ENCODE assay signal across 12 cellular contexts in genomic region chr9:133945314-133945975, GRCh38. TPM values are rescaled to one million over a fixed set of nuclear protein-coding genes. Genes with fewer than 3 reads are reported as not detected.
DNase-seq lines count a peak whose midpoint lies in the region; ATAC-seq and TF ChIP-seq lines count a peak whose summit lies in the region.
"Had no signal": no experiment of that assay in that cellular context is flagged by ENCODE, and none has a peak within 500 bp of the region (broad histone marks: within the 10 kb centered on the region; RNA-seq: fewer than 3 reads in every experiment).

No MANE protein-coding gene starts in this region.

- H3K36me3 ChIP-seq in OCI-LY3 (replicated peaks; ENCODE audit: low read depth, low read length): peaks cover 38% of the 10 kb centered on the region
- H3K36me3 ChIP-seq in trophoblast cell (ENCODE audit: control insufficient read depth in 1 of 2, insufficient read depth in 2 of 2, low read length in 2 of 2): peaks cover 38 to 42% of the 10 kb centered on the region in 2 experiments
- peaks cover 10% of the 10 kb centered on the region for H3K36me3 ChIP-seq in BE2C

- peak; percentile 42 for TF ChIP-seq POLR2A in GM18951 (IDR thresholded peaks at IDR 0.05; ENCODE audit: extremely low read depth, insufficient read depth, insufficient read length)

- peak; percentile 48 for ATAC-seq in HG02623 (IDR thresholded peaks at IDR 0.05; ENCODE audit: unreplicated experiment)

- no peak overlapping the region for H4K12ac ChIP-seq in trophoblast cell (ENCODE audit: low read depth, low read length)

- peak overlapping the region; percentile 93 for H3K27ac ChIP-seq in OCI-LY3 (ENCODE audit: low read length)
- H3K27ac ChIP-seq in trophoblast cell (ENCODE audit: low read depth, low read length): no peak overlapping the region
- H3K27ac ChIP-seq: VCaP had no signal

- peak overlapping the region; percentile 21 for H2BK5ac ChIP-seq in trophoblast cell (ENCODE audit: low read depth, low read length, poor library complexity)

- no CpG with 5 or more reads among the region's 13 CpGs for WGBS in trophoblast cell (ENCODE audit: extremely low coverage, insufficient coverage, insufficient read length)

- H3K79me2 ChIP-seq in OCI-LY3 (ENCODE audit: low read length) (peaks cover 91% of the 10 kb centered on the region), trophoblast cell (ENCODE audit: control insufficient read depth, insufficient read depth, low read length, poor library complexity) (peaks cover 60% of the 10 kb centered on the region)

- H2AFZ ChIP-seq in OCI-LY3 (ENCODE audit: low read depth, low read length) (no peak overlapping the region), trophoblast cell (ENCODE audit: insufficient read depth, low read length, poor library complexity) (peak overlapping the region; percentile 23)

- peak overlapping the region; percentile 76 for H3K18ac ChIP-seq in trophoblast cell (ENCODE audit: low read length)

- H4K8ac ChIP-seq in trophoblast cell (ENCODE audit: low read depth, low read length): no peak overlapping the region

- H3K79me1 ChIP-seq in trophoblast cell (ENCODE audit: low read length): peaks cover 13% of the 10 kb centered on the region

- peak overlapping the region; percentile 94 for H3K4ac ChIP-seq in trophoblast cell (ENCODE audit: low read depth, low read length)

- H3K4me1 ChIP-seq in OCI-LY3 (ENCODE audit: low read length) (peaks cover 66% of the 10 kb centered on the region), trophoblast cell (ENCODE audit: control insufficient read depth in 1 of 2, insufficient read depth in 2 of 2, low read length in 2 of 2) (peaks cover 34 to 55% of the 10 kb centered on the region in 2 experiments), BE2C (peaks cover 68% of the 10 kb centered on the region)

- H2BK120ac ChIP-seq in trophoblast cell (ENCODE audit: insufficient read depth, low read length, poor library complexity): no peak overlapping the region

- peak overlapping the region; percentile 91 for H3K9ac ChIP-seq in OCI-LY3 (ENCODE audit: low read length)
- H3K9ac ChIP-seq in trophoblast cell (ENCODE audit: low read length): no peak overlapping the region

- H3K27me3 ChIP-seq in OCI-LY3 (ENCODE audit: low read depth, low read length) (no peaks in the 10 kb centered on the region), trophoblast cell (ENCODE audit: insufficient read depth, low read length) (no peaks in the 10 kb centered on the region), BE2C (no peaks in the 10 kb centered on the region)

- no peak for DNase-seq in trophoblast cell
- no peak for DNase-seq in BE2C
- DNase-seq in midbrain (lab: John Stamatoyannopoulos, UW): no peak
- DNase-seq in activated naive CD4-positive, alpha-beta T cell treated with Interleukin-2 at 50 U/mL for 16 hours: no peak
- DNase-seq in activated CD4-positive, alpha-beta T cell treated with anti-CD3 and anti-CD28 coated beads, Interleukin-2, amount 50 U/mL, for 48 hours: no peak
- DNase-seq: central memory CD4-positive, alpha-beta T cell; NCI-H1417; stimulated activated CD4-positive, alpha-beta T cell treated with anti-CD3 and anti-CD28 coated beads, Interleukin-15, amount 100 ng/mL, for 24 hours had no signal

- H3K9me3 ChIP-seq in OCI-LY3 (ENCODE audit: insufficient read depth, low read length) (no peaks in the 10 kb centered on the region), trophoblast cell (ENCODE audit: insufficient read depth, low read depth, low read length) (no peaks in the 10 kb centered on the region), BE2C (no peaks in the 10 kb centered on the region)

- H4K91ac ChIP-seq in trophoblast cell (ENCODE audit: low read depth, low read length): peak overlapping the region; percentile 36

- peak overlapping the region; percentile 94 for H3K4me2 ChIP-seq in OCI-LY3 (ENCODE audit: low read length)
- no peak overlapping the region for H3K4me2 ChIP-seq in trophoblast cell (ENCODE audit: low read length)

- no peak for TF ChIP-seq CTCF in OCI-LY3 (IDR thresholded peaks at IDR 0.05; ENCODE audit: low read depth, low read length)
- TF ChIP-seq CTCF in BE2C (IDR thresholded peaks at IDR 0.05; ENCODE audit: low read depth, low read length): no peak

- H3K4me3 ChIP-seq in OCI-LY3 (ENCODE audit: low read length) (peak overlapping the region; percentile 71), trophoblast cell (ENCODE audit: low read depth, low read length) (no peak overlapping the region), BE2C (ENCODE audit: low read depth, low read length) (no peak overlapping the region)

- H4K20me1 ChIP-seq in OCI-LY3 (ENCODE audit: insufficient read depth, low read length): 0 out of 2 replicates have a peak, but pooled peaks cover under 1% of the 10 kb centered on the region

- in situ Hi-C loops in GM18951 (cut with MboI; ENCODE audit: low sequenced_read_pairs, unreplicated experiment): no loop called here

- H3K14ac ChIP-seq in trophoblast cell (ENCODE audit: low read length): peak overlapping the region; percentile 1

- H2BK12ac ChIP-seq in trophoblast cell (ENCODE audit: low read length): no peak overlapping the region

- H3K23ac ChIP-seq in trophoblast cell (ENCODE audit: low read length): no peak overlapping the region

- no peak overlapping the region for H2AK5ac ChIP-seq in trophoblast cell (ENCODE audit: low read length)

RNA-seq across cellular contexts. Expression of gene VAV2, which starts 46.7 kb away (rescaled TPM):
- polyA plus RNA-seq in trophoblast cell (2013): 54.6 and 55.9 TPM in 2 replicates
- 28.4 TPM for polyA plus RNA-seq in BE2C (2012; ENCODE audit: insufficient read depth, insufficient read length, low read depth)
